ENCODE assay signal across 2 cellular contexts in genomic region chr5:175395430-175395829, GRCh38. TPM values are rescaled to one million over a fixed set of nuclear protein-coding genes. Genes with fewer than 3 reads are reported as not detected.
"Had no signal": no experiment of that assay in that cellular context is flagged by ENCODE, and none has a peak within 500 bp of the region (broad histone marks: within the 10 kb centered on the region; RNA-seq: fewer than 3 reads in every experiment).

No MANE protein-coding gene starts in this region.

RNA-seq across cellular contexts. Expression of gene DRD1, which starts 48.6 kb away (rescaled TPM):
- total RNA-seq: thyroid gland, vagina had no signal
